In the genomic region with DNA sequence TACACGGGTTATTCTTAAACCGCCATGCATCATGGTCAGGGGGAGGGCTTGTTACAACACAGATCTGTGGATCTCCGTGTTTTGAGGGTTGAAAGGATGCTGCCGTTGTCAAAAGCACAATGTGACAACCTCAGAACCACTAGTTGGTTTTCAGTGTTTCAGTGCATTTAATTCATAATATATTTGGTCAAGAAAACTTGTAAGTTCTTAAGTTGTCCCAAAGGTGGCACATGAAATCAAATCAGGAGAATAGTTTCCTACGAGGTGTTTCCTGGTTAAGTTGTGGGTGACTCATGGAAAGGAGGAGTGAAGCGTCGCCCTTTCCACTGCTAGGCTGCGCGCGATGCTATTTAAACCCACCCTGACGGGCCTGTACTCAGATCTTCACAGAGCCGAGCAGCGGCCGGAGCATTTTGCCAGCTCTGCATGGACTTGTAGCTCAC, we compare ENCODE assay signal across 13 cellular contexts.
DNase-seq lines count a peak whose midpoint lies in the region; ATAC-seq and TF ChIP-seq lines count a peak whose summit lies in the region.
"Had no signal": no experiment of that assay in that cellular context is flagged by ENCODE, and none has a peak within 500 bp of the region (broad histone marks: within the 10 kb centered on the region; RNA-seq: fewer than 3 reads in every experiment).

No MANE protein-coding gene starts in this region.

- peaks cover 52% of the 10 kb centered on the region for H3K27me3 ChIP-seq in upper lobe of right lung

- H3K27ac ChIP-seq in upper lobe of right lung (no peak overlapping the region), substantia nigra (ENCODE audit: low read depth, low read length, poor library complexity, severe bottlenecking) (no peak overlapping the region)

- TF ChIP-seq CTCF in upper lobe of right lung (IDR thresholded peaks at IDR 0.05) = no peak

- H3K36me3 ChIP-seq in upper lobe of right lung = no peaks in the 10 kb centered on the region

- no peaks in the 10 kb centered on the region for H3K4me1 ChIP-seq in upper lobe of right lung

- peak; percentile 77 for DNase-seq in Right ventricle myocardium inferior (ENCODE audit: missing footprints)
- DNase-seq in cardiac septum (ENCODE audit: low spot score) = no peak
- DNase-seq in RPMI7951 (ENCODE audit: low read depth) = peak; percentile 81
- peak; percentile 93 for DNase-seq in iPS DF 19.7 (ENCODE audit: low read depth, low spot score)
- DNase-seq in upper lobe of right lung = no peak
- no peak for DNase-seq in substantia nigra (lab: John Stamatoyannopoulos, UW)
- DNase-seq: activated T-cell treated with anti-CD3 and anti-CD28 coated beads, Interleukin-2, amount 50 U/mL, for 4 hours; anterior cingulate cortex; DMS53; NCI-H187 treated with DMSO at 0.1 percent for 48 hours; T-helper 1 cell had no signal

- ATAC-seq in Right ventricle myocardium inferior (peak; percentile 35), upper lobe of right lung (peak; percentile 54), HG03097 (IDR thresholded peaks at IDR 0.05; ENCODE audit: low FRiP score, unreplicated experiment) (no peak), HG03520 (IDR thresholded peaks at IDR 0.05; ENCODE audit: unreplicated experiment) (no peak)

- no peak overlapping the region for H3K4me3 ChIP-seq in upper lobe of right lung

- intact Hi-C loops in Right ventricle myocardium inferior (cut with DNase I) (no loop called here), cardiac septum (cut with DNase I) (no loop called here), upper lobe of right lung (cut with DNase I) (no loop called here)

- H3K9me3 ChIP-seq in upper lobe of right lung = no peaks in the 10 kb centered on the region

Comparison
In these comparisons a context has a peak if more than half of its experiments do, and no peak if none do; other contexts are left out.
1. DNase-seq: peak in Right ventricle myocardium inferior (single experiment), RPMI7951 (single experiment) and iPS DF 19.7 (single experiment); none in cardiac septum (single experiment), upper lobe of right lung (single experiment) and substantia nigra (0 of 49).
2. ATAC-seq: peak in Right ventricle myocardium inferior (single experiment) and upper lobe of right lung (single experiment); none in HG03097 (single experiment) and HG03520 (single experiment).